Comparison of ENCODE assay signal across 8 cellular contexts in the genomic region with DNA sequence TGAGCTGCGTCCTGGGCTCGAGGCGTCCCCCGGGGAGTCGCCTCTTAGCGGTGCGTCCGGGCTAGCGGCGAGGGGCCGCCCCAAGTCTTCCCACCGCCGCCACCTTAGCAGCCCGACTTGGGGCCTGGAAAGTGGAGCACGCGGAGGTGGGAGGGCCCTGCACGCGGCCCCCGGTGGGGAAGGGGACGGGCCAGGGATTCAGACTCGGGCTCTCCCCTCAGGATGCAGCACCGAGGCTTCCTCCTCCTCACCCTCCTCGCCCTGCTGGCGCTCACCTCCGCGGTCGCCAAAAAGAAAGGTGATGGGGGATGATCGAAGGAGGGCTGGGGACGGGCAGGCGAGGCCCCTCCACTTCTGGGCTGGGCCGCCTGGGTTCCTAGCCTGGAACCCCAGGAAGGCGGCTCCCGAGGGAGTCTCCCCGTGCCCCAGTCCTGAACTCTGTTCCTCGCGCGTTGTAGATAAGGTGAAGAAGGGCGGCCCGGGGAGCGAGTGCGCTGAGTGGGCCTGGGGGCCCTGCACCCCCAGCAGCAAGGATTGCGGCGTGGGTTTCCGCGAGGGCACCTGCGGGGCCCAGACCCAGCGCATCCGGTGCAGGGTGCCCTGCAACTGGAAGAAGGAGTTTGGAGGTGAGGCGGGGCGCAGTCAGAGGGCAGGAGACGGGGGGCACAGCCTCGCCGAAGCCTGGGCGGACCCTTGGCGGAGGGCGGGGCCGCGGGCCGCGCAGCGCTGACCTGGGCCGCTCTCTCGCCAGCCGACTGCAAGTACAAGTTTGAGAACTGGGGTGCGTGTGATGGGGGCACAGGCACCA. TPM values are rescaled to one million over a fixed set of nuclear protein-coding genes. Genes with fewer than 3 reads are reported as not detected.
DNase-seq lines count a peak whose midpoint lies in the region; ATAC-seq and TF ChIP-seq lines count a peak whose summit lies in the region.

No MANE protein-coding gene starts in this region.

- peak overlapping the region; percentile 68 for H3K4me3 Mint-ChIP-seq in activated CD4-positive, alpha-beta memory T cell treated with anti-CD3 and anti-CD28 coated beads for 36 hours
- H3K4me3 Mint-ChIP-seq in stimulated activated naive B cell treated with anti-CD40 and anti-IgM and Interleukin-4, amounts not matched to agents 10 μg/mL and 1 μg/mL and 100 μg/mL, for 72 hours, result peak overlapping the region; percentile 75 to 81

- peaks cover 12% of the 10 kb centered on the region for H3K36me3 Mint-ChIP-seq in activated CD4-positive, alpha-beta memory T cell treated with anti-CD3 and anti-CD28 coated beads for 36 hours
- H3K36me3 Mint-ChIP-seq in stimulated activated naive B cell treated with anti-CD40 and anti-IgM and Interleukin-4, amounts not matched to agents 10 μg/mL and 1 μg/mL and 100 μg/mL, for 72 hours, result peaks cover 10 to 18% of the 10 kb centered on the region in 2 donors

- no peaks in the 10 kb centered on the region for H3K27me3 ChIP-seq in AG04450 (ENCODE audit: control insufficient read depth, insufficient read depth, low read length)
- H3K27me3 ChIP-seq in iPS-15b (ENCODE audit: control insufficient read depth, insufficient read depth, low read length), result peaks cover 9% of the 10 kb centered on the region

- H3K9ac ChIP-seq in iPS-15b (ENCODE audit: low read depth, low read length), result peak overlapping the region; percentile 91

- H3K9me3 Mint-ChIP-seq in activated CD4-positive, alpha-beta memory T cell treated with anti-CD3 and anti-CD28 coated beads for 36 hours, result no peaks in the 10 kb centered on the region
- no peaks in the 10 kb centered on the region for H3K9me3 Mint-ChIP-seq in stimulated activated naive B cell treated with anti-CD40 and anti-IgM and Interleukin-4, amounts not matched to agents 10 μg/mL and 1 μg/mL and 100 μg/mL, for 72 hours

- CTCF ChIA-PET in AG04450 (lab: Charles Lee), result interaction anchor here (0.6 to 1.9 kb wide), 8 partner anchors 10 to 156 kb away, joined by 3 to 17 read pairs (median 5); a partner anchor contains a TSS
- CTCF ChIA-PET in activated CD4-positive, alpha-beta memory T cell treated with anti-CD3 and anti-CD28 coated beads for 36 hours (lab: Charles Lee), result no interaction called here

- peaks cover 20% of the 10 kb centered on the region for H3K36me3 ChIP-seq in iPS-15b (ENCODE audit: control insufficient read depth, insufficient read depth, low read length)

- in situ Hi-C loops in GM13976 (cut with MboI; ENCODE audit: low sequenced_read_pairs, unreplicated experiment), result no loop called here

- H3K9me3 ChIP-seq in AG04450 (ENCODE audit: control insufficient read depth, insufficient read depth, low read length), result peaks cover 13% of the 10 kb centered on the region; the same call in 1 of the 2 replicates
- H3K9me3 ChIP-seq in iPS-15b (ENCODE audit: control insufficient read depth, insufficient read depth, low read length), result no peaks in the 10 kb centered on the region

- peaks cover 9% of the 10 kb centered on the region for H3K4me1 ChIP-seq in iPS-15b (ENCODE audit: control insufficient read depth, insufficient read depth, low read length)

- H3K27ac Mint-ChIP-seq in activated CD4-positive, alpha-beta memory T cell treated with anti-CD3 and anti-CD28 coated beads for 36 hours, result no peak overlapping the region
- H3K27ac Mint-ChIP-seq in stimulated activated naive B cell treated with anti-CD40 and anti-IgM and Interleukin-4, amounts not matched to agents 10 μg/mL and 1 μg/mL and 100 μg/mL, for 72 hours, result no peak overlapping the region

- intact Hi-C loops in activated CD4-positive, alpha-beta memory T cell treated with anti-CD3 and anti-CD28 coated beads for 36 hours (cut with micrococcal nuclease), result loop anchor here (2.0 kb wide), 1 partner anchor 21 kb away; no protein-coding TSS in a partner anchor

- POLR2A ChIA-PET in AG04450 (lab: Yijun Ruan, JAX), result interaction anchor here (1.6 kb wide), 1 partner anchor 10 kb away, joined by 3 read pairs; no protein-coding TSS in a partner anchor
- POLR2A ChIA-PET in activated CD4-positive, alpha-beta memory T cell treated with anti-CD3 and anti-CD28 coated beads for 36 hours (lab: Charles Lee), result interaction anchor here (1.1 kb wide), 1 partner anchor 10 kb away, joined by 3 read pairs; a partner anchor contains a TSS

- peaks cover 10% of the 10 kb centered on the region for H3K4me1 Mint-ChIP-seq in activated CD4-positive, alpha-beta memory T cell treated with anti-CD3 and anti-CD28 coated beads for 36 hours (ENCODE audit: low read depth)
- H3K4me1 Mint-ChIP-seq in stimulated activated naive B cell treated with anti-CD40 and anti-IgM and Interleukin-4, amounts not matched to agents 10 μg/mL and 1 μg/mL and 100 μg/mL, for 72 hours, result peaks cover 8 to 23% of the 10 kb centered on the region in 2 donors

- H3K4me3 ChIP-seq in AG04450 (ENCODE audit: low read depth, low read length), result peak overlapping the region; percentile 72
- peak overlapping the region; percentile 80 for H3K4me3 ChIP-seq in iPS-15b (ENCODE audit: low read depth, low read length)

- TF ChIP-seq CTCF in AG04450 (IDR thresholded peaks at IDR 0.05; ENCODE audit: low read depth, low read length), result no peak
- no peak for TF ChIP-seq CTCF in GM13976 (IDR thresholded peaks at IDR 0.05; ENCODE audit: borderline replicate concordance, control extremely low read depth, extremely low read depth, insufficient read depth, missing control alignments)

- H3K27ac ChIP-seq in AG04450 (ENCODE audit: low read depth, low read length), result no peak overlapping the region

- H3K27me3 Mint-ChIP-seq in activated CD4-positive, alpha-beta memory T cell treated with anti-CD3 and anti-CD28 coated beads for 36 hours, result peaks cover 31% of the 10 kb centered on the region
- H3K27me3 Mint-ChIP-seq in stimulated activated naive B cell treated with anti-CD40 and anti-IgM and Interleukin-4, amounts not matched to agents 10 μg/mL and 1 μg/mL and 100 μg/mL, for 72 hours, result peaks cover 42 to 47% of the 10 kb centered on the region in 2 donors

- no peak for DNase-seq in AG04450 (ENCODE audit: low read depth, low spot score)
- peak; percentile 60 for DNase-seq in GM13976 (ENCODE audit: low spot score)
- DNase-seq in activated CD4-positive, alpha-beta memory T cell treated with anti-CD3 and anti-CD28 coated beads for 36 hours, result peak; percentile 42
- no peak for DNase-seq in stimulated activated naive B cell treated with anti-CD40 and anti-IgM and Interleukin-4, amounts not matched to agents 10 μg/mL and 1 μg/mL and 100 μg/mL, for 72 hours
- DNase-seq in middle frontal gyrus (ENCODE audit: extremely low spot score, low spot score), result no peak

- ATAC-seq in stimulated activated naive B cell treated with anti-CD40 and anti-IgM and Interleukin-4, amounts not matched to agents 10 μg/mL and 1 μg/mL and 100 μg/mL, for 72 hours (replicated peaks), result peak; percentile 12 to 13
- ATAC-seq in HG02852 (IDR thresholded peaks at IDR 0.05; ENCODE audit: unreplicated experiment) (no peak), GM18520 (IDR thresholded peaks at IDR 0.05; ENCODE audit: unreplicated experiment) (no peak)

RNA-seq across cellular contexts. Expression of a gene that starts 0.6 kb away (rescaled TPM):
- 445 and 578 TPM in 2 replicates for polyA plus RNA-seq in AG04450 (2011; rRNA removed)
- polyA minus RNA-seq in AG04450 (2011; rRNA and poly(A)+ RNA removed), result 66.6 and 91.2 TPM in 2 replicates
- 1 to 10 TPM; 5.9 to 7.0 TPM for total RNA-seq in activated CD4-positive, alpha-beta memory T cell treated with anti-CD3 and anti-CD28 coated beads for 36 hours

RNA-seq across cellular contexts. Expression of a gene that starts 9.5 kb away (rescaled TPM):
- polyA plus RNA-seq in AG04450 (2011; rRNA removed), result 0.11 TPM in 1 of 2 replicates, not detected in the other
- not detected in 2 replicates for polyA minus RNA-seq in AG04450 (2011; rRNA and poly(A)+ RNA removed)
- not detected for total RNA-seq in activated CD4-positive, alpha-beta memory T cell treated with anti-CD3 and anti-CD28 coated beads for 36 hours

RNA-seq across cellular contexts. Expression of a gene that starts 34.8 kb away (rescaled TPM):
- 15.8 and 23.2 TPM in 2 replicates for polyA plus RNA-seq in AG04450 (2011; rRNA removed)
- polyA minus RNA-seq in AG04450 (2011; rRNA and poly(A)+ RNA removed), result 28.1 and 32.6 TPM in 2 replicates
- 10 to 100 TPM; 85.3 to 88.7 TPM for total RNA-seq in activated CD4-positive, alpha-beta memory T cell treated with anti-CD3 and anti-CD28 coated beads for 36 hours

Comparison
In these comparisons a context has a peak if more than half of its experiments do, and no peak if none do; other contexts are left out.
1. DNase-seq: peak in GM13976 (single experiment) and activated CD4-positive, alpha-beta memory T cell treated with anti-CD3 and anti-CD28 coated beads for 36 hours (single experiment); none in AG04450 (single experiment), stimulated activated naive B cell treated with anti-CD40 and anti-IgM and Interleukin-4, amounts not matched to agents 10 μg/mL and 1 μg/mL and 100 μg/mL, for 72 hours (single experiment) and middle frontal gyrus (single experiment).
2. ATAC-seq: peak in stimulated activated naive B cell treated with anti-CD40 and anti-IgM and Interleukin-4, amounts not matched to agents 10 μg/mL and 1 μg/mL and 100 μg/mL, for 72 hours (2 of 2); none in HG02852 (single experiment) and GM18520 (single experiment).